ENCODE assay signal across 30 cellular contexts in genomic region chrX:49212209-49212608, GRCh38. TPM values are rescaled to one million over a fixed set of nuclear protein-coding genes. Genes with fewer than 3 reads are reported as not detected.
"Had no signal": no experiment of that assay in that cellular context is flagged by ENCODE, and none has a peak within 500 bp of the region (broad histone marks: within the 10 kb centered on the region; RNA-seq: fewer than 3 reads in every experiment).

No MANE protein-coding gene starts in this region.

- H3K4me3 Mint-ChIP-seq: stimulated activated effector memory CD8-positive, alpha-beta T cell treated with anti-CD3 and anti-CD28 coated beads, Interleukin-12 subunit alpha, Interleukin-12 subunit beta, amount 100 ng/mL, for 72 hours; stimulated activated memory B cell treated with anti-CD40 and anti-IgM and Interleukin-4, amounts not matched to agents 10 μg/mL and 1 μg/mL and 100 μg/mL, for 72 hours; stimulated activated naive B cell treated with anti-CD40 and anti-IgM and Interleukin-4, amounts not matched to agents 10 μg/mL and 1 μg/mL and 100 μg/mL, for 72 hours; stimulated activated naive CD8-positive, alpha-beta T cell treated with anti-CD3 and anti-CD28 coated beads, Interleukin-15, amount 100 ng/mL, for 72 hours; stimulated activated naive CD8-positive, alpha-beta T cell treated with anti-CD3 and anti-CD28 coated beads, Interleukin-15, Interleukin-2, amounts not matched to agents 100 ng/mL and 50 ng/mL, for 24 hours; type B pancreatic cell had no signal

- H3K9me3 Mint-ChIP-seq: stimulated activated naive CD8-positive, alpha-beta T cell treated with anti-CD3 and anti-CD28 coated beads, Interleukin-15, Interleukin-2, amounts not matched to agents 100 ng/mL and 50 ng/mL, for 24 hours; type B pancreatic cell had no signal

- H3K4me3 ChIP-seq: stomach, suprapubic skin, testis, thoracic aorta, thyroid gland, tibial artery, tibial nerve, transverse colon, upper lobe of left lung, upper lobe of right lung, uterus, vagina had no signal

- ATAC-seq: stimulated activated effector memory CD8-positive, alpha-beta T cell treated with anti-CD3 and anti-CD28 coated beads, Interleukin-12 subunit alpha, Interleukin-12 subunit beta, amount 100 ng/mL, for 72 hours; stimulated activated memory B cell treated with anti-CD40 and anti-IgM and Interleukin-4, amounts not matched to agents 10 μg/mL and 1 μg/mL and 100 μg/mL, for 72 hours; stimulated activated naive B cell treated with anti-CD40 and anti-IgM and Interleukin-4, amounts not matched to agents 10 μg/mL and 1 μg/mL and 100 μg/mL, for 72 hours; stimulated activated naive CD8-positive, alpha-beta T cell treated with anti-CD3 and anti-CD28 coated beads, Interleukin-15, amount 100 ng/mL, for 72 hours; stimulated activated naive CD8-positive, alpha-beta T cell treated with anti-CD3 and anti-CD28 coated beads, Interleukin-15, Interleukin-2, amounts not matched to agents 100 U/mL and 50 U/mL, for 24 hours; upper lobe of right lung had no signal

- H3K4me1 ChIP-seq: stomach, suprapubic skin, testis, thyroid gland, tibial artery, tibial nerve, transverse colon, upper lobe of left lung, upper lobe of right lung, uterus, vagina had no signal

- H3K9me3 ChIP-seq: stomach, suprapubic skin, testis, thoracic aorta, thyroid gland, tibial artery, tibial nerve, transverse colon, upper lobe of left lung, upper lobe of right lung, uterus, vagina had no signal

- FAIRE-seq: urothelium cell line had no signal

- DNase-seq: stimulated activated CD4-positive, alpha-beta T cell treated with anti-CD3 and anti-CD28 coated beads, Interleukin-2, amount 100 ng/mL, for 48 hours; stimulated activated CD4-positive, alpha-beta T cell treated with anti-CD3 and anti-CD28 coated beads, Interleukin-4, amount 100 ng/mL, for 1 hour; stimulated activated CD4-positive, alpha-beta T cell treated with anti-CD3 and anti-CD28 coated beads, Interleukin-4, amount 100 ng/mL, for 24 hours; stimulated activated CD4-positive, alpha-beta T cell treated with anti-CD3 and anti-CD28 coated beads, Interleukin-4, amount 100 ng/mL, for 4 hours; stimulated activated CD8-positive, alpha-beta memory T cell treated with anti-CD3 and anti-CD28 coated beads, Interleukin-4, amount 100 ng/mL, for 48 hours; stimulated activated naive B cell treated with anti-CD40 and anti-IgM and Interleukin-4, amounts not matched to agents 10 μg/mL and 1 μg/mL and 100 μg/mL, for 72 hours; stimulated activated naive CD4-positive, alpha-beta T cell; stimulated activated naive CD4-positive, alpha-beta T cell treated with Interleukin-2 at 50 U/mL for 16 hours; stimulated activated naive CD8-positive, alpha-beta T cell treated with anti-CD3 and anti-CD28 coated beads, Interleukin-15, amount 100 ng/mL, for 72 hours; stimulated activated naive CD8-positive, alpha-beta T cell treated with anti-CD3 and anti-CD28 coated beads, Interleukin-15, Interleukin-2, amounts not matched to agents 100 U/mL and 50 U/mL, for 24 hours; stomach; substantia nigra; testis; thyroid gland; tibial artery; transverse colon; trophoblast cell; upper lobe of left lung; upper lobe of right lung; uterus had no signal

- H3K27me3 ChIP-seq: testis, thyroid gland, tibial artery, transverse colon, upper lobe of left lung, upper lobe of right lung, uterus, vagina had no signal

- H3K27ac ChIP-seq: stomach, suprapubic skin, testis, thoracic aorta, thyroid gland, tibial artery, tibial nerve, transverse colon, upper lobe of left lung, upper lobe of right lung, uterus, vagina had no signal

- H3K36me3 ChIP-seq: stomach, suprapubic skin, thoracic aorta, thyroid gland, tibial artery, tibial nerve, transverse colon, upper lobe of left lung, upper lobe of right lung, uterus, vagina had no signal

- H3K4me1 Mint-ChIP-seq: stimulated activated effector memory CD8-positive, alpha-beta T cell treated with anti-CD3 and anti-CD28 coated beads, Interleukin-12 subunit alpha, Interleukin-12 subunit beta, amount 100 ng/mL, for 72 hours; stimulated activated memory B cell treated with anti-CD40 and anti-IgM and Interleukin-4, amounts not matched to agents 10 μg/mL and 1 μg/mL and 100 μg/mL, for 72 hours; stimulated activated naive CD8-positive, alpha-beta T cell treated with anti-CD3 and anti-CD28 coated beads, Interleukin-15, amount 100 ng/mL, for 72 hours had no signal

- H3K27me3 Mint-ChIP-seq: stimulated activated naive CD8-positive, alpha-beta T cell treated with anti-CD3 and anti-CD28 coated beads, Interleukin-15, amount 100 ng/mL, for 72 hours; stimulated activated naive CD8-positive, alpha-beta T cell treated with anti-CD3 and anti-CD28 coated beads, Interleukin-15, Interleukin-2, amounts not matched to agents 100 ng/mL and 50 ng/mL, for 24 hours; type B pancreatic cell had no signal

- H3K36me3 Mint-ChIP-seq: stimulated activated effector memory CD8-positive, alpha-beta T cell treated with anti-CD3 and anti-CD28 coated beads, Interleukin-12 subunit alpha, Interleukin-12 subunit beta, amount 100 ng/mL, for 72 hours; stimulated activated memory B cell treated with anti-CD40 and anti-IgM and Interleukin-4, amounts not matched to agents 10 μg/mL and 1 μg/mL and 100 μg/mL, for 72 hours; type B pancreatic cell had no signal

- H3K27ac Mint-ChIP-seq: stimulated activated effector memory CD8-positive, alpha-beta T cell treated with anti-CD3 and anti-CD28 coated beads, Interleukin-12 subunit alpha, Interleukin-12 subunit beta, amount 100 ng/mL, for 72 hours; stimulated activated memory B cell treated with anti-CD40 and anti-IgM and Interleukin-4, amounts not matched to agents 10 μg/mL and 1 μg/mL and 100 μg/mL, for 72 hours; stimulated activated naive B cell treated with anti-CD40 and anti-IgM and Interleukin-4, amounts not matched to agents 10 μg/mL and 1 μg/mL and 100 μg/mL, for 72 hours; stimulated activated naive CD8-positive, alpha-beta T cell treated with anti-CD3 and anti-CD28 coated beads, Interleukin-15, Interleukin-2, amounts not matched to agents 100 ng/mL and 50 ng/mL, for 24 hours; type B pancreatic cell had no signal

RNA-seq across cellular contexts. Expression of gene CACNA1F, which starts 20.9 kb away (rescaled TPM):
- total RNA-seq: temporal lobe had no signal
